ENCODE assay signal across 15 cellular contexts in genomic region chr1:84773933-84774497, GRCh38.
"Had no signal": no experiment of that assay in that cellular context is flagged by ENCODE, and none has a peak within 500 bp of the region (broad histone marks: within the 10 kb centered on the region; RNA-seq: fewer than 3 reads in every experiment).

No MANE protein-coding gene starts in this region.

- H3K27me3 Mint-ChIP-seq: activated CD4-positive, alpha-beta memory T cell treated with anti-CD3 and anti-CD28 coated beads for 36 hours had no signal

- H3K4me3 ChIP-seq: esophagus muscularis mucosa, hepatocyte, stomach had no signal

- H3K27ac Mint-ChIP-seq: activated CD4-positive, alpha-beta memory T cell treated with anti-CD3 and anti-CD28 coated beads for 36 hours; activated CD8-positive, alpha-beta memory T cell treated with anti-CD3 and anti-CD28 coated beads, Interleukin-2, amount 10 ng/mL, durations not matched to agents 7 days and 5 days; memory B cell; natural killer cell treated with Interleukin-12 subunit alpha and Interleukin-12 subunit beta and Interleukin-15 and Interleukin-18, amount 100 ng/mL, for 72 hours had no signal

- H3K4me2 ChIP-seq: hepatocyte had no signal

- ATAC-seq: activated CD8-positive, alpha-beta memory T cell treated with anti-CD3 and anti-CD28 coated beads, Interleukin-2, amount 10 ng/mL, durations not matched to agents 7 days and 5 days; left ventricle myocardium superior; natural killer cell treated with Interleukin-12 subunit alpha and Interleukin-12 subunit beta and Interleukin-15 and Interleukin-18, amount 100 ng/mL, for 72 hours; sciatic nerve had no signal

- H3K9me3 ChIP-seq: esophagus muscularis mucosa, stomach had no signal

- H3K4me1 Mint-ChIP-seq: activated CD8-positive, alpha-beta memory T cell treated with anti-CD3 and anti-CD28 coated beads, Interleukin-2, amount 10 ng/mL, durations not matched to agents 7 days and 5 days; memory B cell had no signal

- H3K36me3 Mint-ChIP-seq: activated CD4-positive, alpha-beta memory T cell treated with anti-CD3 and anti-CD28 coated beads for 36 hours; activated CD8-positive, alpha-beta memory T cell treated with anti-CD3 and anti-CD28 coated beads, Interleukin-2, amount 10 ng/mL, durations not matched to agents 7 days and 5 days; memory B cell; natural killer cell treated with Interleukin-12 subunit alpha and Interleukin-12 subunit beta and Interleukin-15 and Interleukin-18, amount 100 ng/mL, for 72 hours had no signal

- DNase-seq: activated CD4-positive, alpha-beta memory T cell treated with anti-CD3 and anti-CD28 coated beads for 36 hours; activated CD8-positive, alpha-beta memory T cell treated with anti-CD3 and anti-CD28 coated beads, Interleukin-2, amount 10 ng/mL, durations not matched to agents 7 days and 5 days; activated effector memory CD4-positive, alpha-beta T cell treated with Interleukin-2 at 50 U/mL for 16 hours; activated naive CD4-positive, alpha-beta T cell treated with anti-CD3 and anti-CD28 coated beads, Interleukin-2, amount 50 U/mL, for 16 hours; activated T-cell treated with anti-CD3 and anti-CD28 coated beads, Interleukin-2, amount 50 U/mL, for 1 hour; kidney; left ventricle myocardium superior; stomach; WERI-Rb-1 had no signal

- FAIRE-seq: astrocyte, kidney had no signal

- H3K27ac ChIP-seq: esophagus muscularis mucosa, hepatocyte, stomach, WERI-Rb-1 had no signal

- H3K9me3 Mint-ChIP-seq: activated CD4-positive, alpha-beta memory T cell treated with anti-CD3 and anti-CD28 coated beads for 36 hours; memory B cell; natural killer cell treated with Interleukin-12 subunit alpha and Interleukin-12 subunit beta and Interleukin-15 and Interleukin-18, amount 100 ng/mL, for 72 hours had no signal

- H3K27me3 ChIP-seq: esophagus muscularis mucosa, hepatocyte, stomach had no signal

- H2AFZ ChIP-seq: hepatocyte had no signal

- H3K79me2 ChIP-seq: hepatocyte had no signal

- H3K36me3 ChIP-seq: esophagus muscularis mucosa, stomach, WERI-Rb-1 had no signal

- H3K4me3 Mint-ChIP-seq: activated CD4-positive, alpha-beta memory T cell treated with anti-CD3 and anti-CD28 coated beads for 36 hours; activated CD8-positive, alpha-beta memory T cell treated with anti-CD3 and anti-CD28 coated beads, Interleukin-2, amount 10 ng/mL, durations not matched to agents 7 days and 5 days; memory B cell; natural killer cell treated with Interleukin-12 subunit alpha and Interleukin-12 subunit beta and Interleukin-15 and Interleukin-18, amount 100 ng/mL, for 72 hours had no signal
